ENCODE assay signal across 8 cellular contexts in the genomic region with DNA sequence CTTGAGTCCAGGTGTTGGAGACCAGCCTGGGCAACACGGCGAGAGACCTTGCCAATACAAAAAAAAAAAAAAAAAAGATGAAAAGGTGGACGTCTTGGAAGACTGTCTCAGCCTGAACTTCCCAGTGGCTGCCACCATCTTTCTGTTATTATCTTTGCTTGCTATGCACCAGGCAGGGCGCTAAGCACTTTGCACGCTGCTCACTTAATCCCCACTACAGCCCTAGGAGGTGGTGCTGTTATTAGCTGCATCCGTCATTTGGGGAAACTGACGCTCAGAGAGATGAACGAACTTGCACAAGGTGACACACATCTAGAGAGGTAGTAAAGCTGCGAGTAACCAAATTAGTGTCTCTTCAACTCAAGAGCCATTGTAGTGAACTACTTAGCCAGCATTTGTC. TPM values are rescaled to one million over a fixed set of nuclear protein-coding genes. Genes with fewer than 3 reads are reported as not detected.
DNase-seq lines count a peak whose midpoint lies in the region; ATAC-seq and TF ChIP-seq lines count a peak whose summit lies in the region.

No MANE protein-coding gene starts in this region.

- intact Hi-C loops in esophagus muscularis mucosa (cut with DNase I): no loop called here
- intact Hi-C loops in sciatic nerve (cut with DNase I): no loop called here

- POLR2A ChIA-PET in RWPE1 (lab: Yijun Ruan, JAX; ENCODE audit: low non-redundant PET): interaction anchor here (0.7 kb wide), 1 partner anchor 490 kb away, joined by 7 read pairs; no protein-coding TSS in a partner anchor

- TF ChIP-seq CTCF in RWPE1 (conservative IDR thresholded peaks at IDR 0.05; ENCODE audit: low read depth) (no peak), esophagus muscularis mucosa (IDR thresholded peaks at IDR 0.05) (no peak)

- H3K4me2 ChIP-seq in GM23248 (ENCODE audit: unreplicated experiment): peak overlapping the region; percentile 85

- 76 to 77% methylated on average over 9 of the region's 9 CpGs for WGBS in GM23248 (ENCODE audit: low coverage in 1 of 2, low lambda C conversion rate in 2 of 2, missing lambda C conversion rate in 2 of 2), 2 experiments
- 84% methylated on average over 9 of the region's 9 CpGs for WGBS in esophagus muscularis mucosa

- TF ChIP-seq POLR2A in esophagus muscularis mucosa (IDR thresholded peaks at IDR 0.05; ENCODE audit: low read depth): no peak

- peak overlapping the region; percentile 86 for H3K9ac ChIP-seq in GM23248

- no peaks in the 10 kb centered on the region for H3K9me3 ChIP-seq in GM23248 (ENCODE audit: low read depth)
- no peaks in the 10 kb centered on the region for H3K9me3 ChIP-seq in esophagus muscularis mucosa

- in situ Hi-C loops in GM23248 (cut with MboI): loop anchor here (10.0 to 25.0 kb wide), 3 partner anchors 230 to 710 kb away; no protein-coding TSS in a partner anchor

- H3F3A ChIP-seq in GM23248 (ENCODE audit: insufficient read depth): peaks cover 22% of the 10 kb centered on the region

- H3K4me3 ChIP-seq in GM23248 (peak overlapping the region; percentile 99), esophagus muscularis mucosa (peak overlapping the region; percentile 60 to 75 (median 68))

- no peaks in the 10 kb centered on the region for H3K9me2 ChIP-seq in GM23248 (ENCODE audit: insufficient read depth)

- H3K27ac ChIP-seq in GM23248 (0 out of 2 replicates have a peak overlapping the region, but pooled peaks have one; percentile 15), RWPE1 (peak overlapping the region; percentile 89; the same call in 1 of the 2 replicates), esophagus muscularis mucosa (replicated peaks in 1 of 4) (no peak overlapping the region)

- DNase-seq in GM23248 (no peak), RWPE1 (ENCODE audit: low spot score) (no peak), esophagus muscularis mucosa (ENCODE audit: extremely low spot score) (no peak), sciatic nerve (ENCODE audit: low spot score) (peak; percentile 25), dedifferentiated amniotic fluid mesenchymal stem cell (ENCODE audit: extremely low spot score) (no peak), DMS153 treated with DMSO at 0.1 percent for 48 hours (lab: John Stamatoyannopoulos, UW; ENCODE audit: unreplicated experiment) (no peak)
- DNase-seq in effector CD4-positive, alpha-beta T cell: no peak
- DNase-seq in stimulated activated naive CD4-positive, alpha-beta T cell treated with Interleukin-2 at 50 U/mL for 16 hours (lab: John Stamatoyannopoulos, UW): no peak

- H4K20me1 ChIP-seq in GM23248 (ENCODE audit: insufficient read depth): no peaks in the 10 kb centered on the region

- CTCF ChIA-PET in RWPE1 (lab: Yijun Ruan, JAX): no interaction called here

- H3K36me3 ChIP-seq in GM23248 (ENCODE audit: low read depth) (no peaks in the 10 kb centered on the region), esophagus muscularis mucosa (no peaks in the 10 kb centered on the region)

- H3K4me1 ChIP-seq in GM23248 (ENCODE audit: insufficient read depth): peaks cover 26% of the 10 kb centered on the region
- H3K4me1 ChIP-seq in esophagus muscularis mucosa: peaks cover 14 to 34% (median 29%) of the 10 kb centered on the region in 4 donors

- TF ChIP-seq EP300 in esophagus muscularis mucosa (IDR thresholded peaks at IDR 0.05): no peak

- no peak for ATAC-seq in sciatic nerve

- H3K79me2 ChIP-seq in GM23248 (ENCODE audit: insufficient read depth): peaks cover 32% of the 10 kb centered on the region

- no peaks in the 10 kb centered on the region for H3K27me3 ChIP-seq in GM23248 (replicated peaks; ENCODE audit: insufficient read depth)
- no peaks in the 10 kb centered on the region for H3K27me3 ChIP-seq in esophagus muscularis mucosa

- H2AFZ ChIP-seq in GM23248: peak overlapping the region; percentile 91

RNA-seq across cellular contexts. Expression of gene CPPED1, which starts 0.7 kb away (rescaled TPM):
- total RNA-seq in GM23248 (2014; rRNA removed; shearing (Covaris generic)): 11.7 and 38.4 TPM in 2 replicates
- 39.1 TPM in 2 replicates for polyA plus RNA-seq in GM23248 (2016; fragmentation: Nextera tagmentation; extraction: Ambion mirVana)
- total RNA-seq in esophagus muscularis mucosa (10 to 100 TPM; 10.6 to 21.7 (median 16.7) TPM), sciatic nerve (19.7 TPM)

Comparison
In these comparisons a context has a peak if more than half of its experiments do, and no peak if none do; other contexts are left out.
1. H3K27ac ChIP-seq: peak in GM23248 (single experiment) and RWPE1 (single experiment); none in esophagus muscularis mucosa (0 of 4).